In the genomic region with DNA sequence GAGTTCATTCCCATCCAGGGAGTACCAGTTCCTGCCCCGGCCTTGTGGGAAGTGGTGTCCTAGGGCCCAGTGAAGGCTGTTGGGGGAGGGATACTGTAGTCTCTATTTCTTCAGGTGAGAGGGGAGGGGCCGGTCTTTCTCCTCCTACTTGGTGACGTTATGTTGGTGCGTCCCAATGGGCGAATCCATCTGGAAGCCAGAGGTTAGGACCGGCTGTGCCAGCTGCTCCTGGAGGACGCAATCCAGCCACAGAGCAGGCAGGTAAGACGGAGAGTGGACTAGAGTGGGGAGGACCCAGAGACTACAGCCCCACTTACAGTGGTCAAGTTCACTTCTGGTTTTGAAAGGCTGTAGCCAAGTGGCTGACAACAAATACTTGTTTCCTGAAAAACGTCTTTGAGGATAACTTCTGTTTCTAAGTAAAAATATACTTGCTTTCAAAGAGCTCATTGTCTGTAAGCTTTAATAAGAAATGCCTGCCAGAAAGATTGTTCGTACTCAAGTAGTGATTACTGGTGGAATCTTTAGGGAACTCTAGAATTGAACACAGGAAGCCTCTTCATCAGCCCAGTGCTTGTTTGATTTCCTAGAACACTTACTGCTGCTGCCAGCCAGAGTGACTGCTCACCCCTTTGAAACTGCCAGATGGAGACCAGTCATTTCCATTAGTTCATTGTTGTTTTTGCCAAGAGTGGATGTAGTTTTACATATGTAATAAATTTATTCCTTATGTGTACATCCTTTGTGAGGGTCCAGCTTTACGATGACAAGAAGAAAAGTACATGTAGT, we compare ENCODE assay signal across 9 cellular contexts. TPM values are rescaled to one million over a fixed set of nuclear protein-coding genes. Genes with fewer than 3 reads are reported as not detected.
DNase-seq lines count a peak whose midpoint lies in the region; ATAC-seq, FAIRE-seq and TF ChIP-seq lines count a peak whose summit lies in the region.
"Had no signal": no experiment of that assay in that cellular context is flagged by ENCODE, and none has a peak within 500 bp of the region (broad histone marks: within the 10 kb centered on the region; RNA-seq: fewer than 3 reads in every experiment).

No MANE protein-coding gene starts in this region.

- intact Hi-C loops in endothelial cell of umbilical vein (cut with micrococcal nuclease): no loop called here
- intact Hi-C loops in prostate gland (cut with DNase I): no loop called here

- H2BK15ac ChIP-seq in mesenchymal stem cell (ENCODE audit: low read depth, poor library complexity, severe bottlenecking): no peak overlapping the region

- H2AK5ac ChIP-seq in mesenchymal stem cell (ENCODE audit: low read length, severe bottlenecking): no peak overlapping the region

- H3K9me3 ChIP-seq in CD4-positive, CD25-positive, alpha-beta regulatory T cell (ENCODE audit: control insufficient read depth in 2 of 2, low read length in 2 of 2): no peaks in the 10 kb centered on the region
- H3K9me3 ChIP-seq in endothelial cell of umbilical vein (replicated peaks; ENCODE audit: control insufficient read depth, insufficient read depth, low read length) (no peaks in the 10 kb centered on the region), mesenchymal stem cell (ENCODE audit: control insufficient read depth, low read length) (no peaks in the 10 kb centered on the region), prostate gland (no peaks in the 10 kb centered on the region)

- peak overlapping the region; percentile 8 for H3K27ac ChIP-seq in CD4-positive, CD25-positive, alpha-beta regulatory T cell (ENCODE audit: insufficient read depth, low read length, poor library complexity, severe bottlenecking)
- H3K27ac ChIP-seq in endothelial cell of umbilical vein (ENCODE audit: insufficient read depth, low read depth, low read length): peak overlapping the region; percentile 10
- H3K27ac ChIP-seq in mesenchymal stem cell (ENCODE audit: low read length, poor library complexity, severe bottlenecking): no peak overlapping the region
- H3K27ac ChIP-seq in prostate gland: no peak overlapping the region
- H3K27ac ChIP-seq: HL-60 had no signal

- H3K18ac ChIP-seq in mesenchymal stem cell (ENCODE audit: low read depth in 1 of 2, low read length in 2 of 2): no peak overlapping the region

- CTCF ChIA-PET in endothelial cell of umbilical vein (lab: Charles Lee): interaction anchor here (0.6 to 1.7 kb wide), 5 partner anchors 10 to 71 kb away, joined by 3 to 7 read pairs (median 3); no protein-coding TSS in a partner anchor

- POLR2A ChIA-PET in endothelial cell of umbilical vein (lab: Charles Lee): no interaction called here

- no peaks in the 10 kb centered on the region for H3K9me3 Mint-ChIP-seq in CD4-positive, CD25-positive, alpha-beta regulatory T cell

- H3K9me1 ChIP-seq in endothelial cell of umbilical vein (replicated peaks; ENCODE audit: control insufficient read depth, extremely low read depth, insufficient read depth, low read length): no peaks in the 10 kb centered on the region

- no peak overlapping the region for H3K9ac ChIP-seq in endothelial cell of umbilical vein (replicated peaks; ENCODE audit: extremely low read depth, insufficient read depth, low read length)
- H3K9ac ChIP-seq in mesenchymal stem cell (ENCODE audit: low read length): peak overlapping the region; percentile 13

- no peak for ATAC-seq in CD4-positive, CD25-positive, alpha-beta regulatory T cell (ENCODE audit: low read depth in 2 of 2)

- H3K4me3 ChIP-seq in CD4-positive, CD25-positive, alpha-beta regulatory T cell (ENCODE audit: low read depth, low read length): no peak overlapping the region
- H3K4me3 ChIP-seq in endothelial cell of umbilical vein (replicated peaks in 1 of 3; ENCODE audit: insufficient read depth in 1 of 3, low read depth in 1 of 3, low read length in 3 of 3) (no peak overlapping the region), mesenchymal stem cell (ENCODE audit: insufficient read depth in 1 of 2, low read depth in 1 of 2, low read length in 2 of 2) (peak overlapping the region in 1 of 2 experiments; percentile 41), prostate gland (no peak overlapping the region)

- TF ChIP-seq POLR2A in endothelial cell of umbilical vein (IDR thresholded peaks at IDR 0.05; ENCODE audit: low read depth, low read length): no peak
- no peak for TF ChIP-seq POLR2A in prostate gland (IDR thresholded peaks at IDR 0.05)

- no peak overlapping the region for H3K4me3 Mint-ChIP-seq in CD4-positive, CD25-positive, alpha-beta regulatory T cell

- H2BK12ac ChIP-seq in mesenchymal stem cell (ENCODE audit: low read length in 2 of 2): no peak overlapping the region

- dilution Hi-C loops in endothelial cell of umbilical vein (cut with MboI; ENCODE audit: extremely low pct_ligation_motif_present, low sequenced_read_pairs): no loop called here

- H2AFZ ChIP-seq in endothelial cell of umbilical vein (ENCODE audit: low read depth, low read length): no peak overlapping the region
- H2AFZ ChIP-seq in mesenchymal stem cell (ENCODE audit: low read depth, low read length): no peak overlapping the region

- peak; percentile 60 for FAIRE-seq in endothelial cell of umbilical vein (lab: Jason Lieb, UNC)

- no peak overlapping the region for H3K14ac ChIP-seq in mesenchymal stem cell (ENCODE audit: low read length in 2 of 2)

- H3K4ac ChIP-seq in mesenchymal stem cell (ENCODE audit: low read depth in 1 of 2, low read length in 2 of 2): no peak overlapping the region

- 87% methylated on average over 10 of the region's 11 CpGs for WGBS in mesenchymal stem cell
- WGBS in prostate gland: 66% methylated on average over 11 of the region's 11 CpGs

- TF ChIP-seq CTCF in endothelial cell of umbilical vein (IDR thresholded peaks at IDR 0.05; ENCODE audit: extremely low read depth in 1 of 2, insufficient read depth in 1 of 2, low read depth in 1 of 2, low read length in 2 of 2) (no peak), prostate gland (IDR thresholded peaks at IDR 0.05) (no peak)

- no peaks in the 10 kb centered on the region for H3K27me3 Mint-ChIP-seq in CD4-positive, CD25-positive, alpha-beta regulatory T cell

- no peak overlapping the region for H4K8ac ChIP-seq in mesenchymal stem cell (ENCODE audit: low read length)

- no TSS peak for BruUV-seq in endothelial cell of umbilical vein (replicated peaks; lab: Mats Ljungman, UMichigan)

- peak overlapping the region in 2 of 3 donors; percentile 43 to 52 for H3K27ac Mint-ChIP-seq in CD4-positive, CD25-positive, alpha-beta regulatory T cell

- H3K23ac ChIP-seq in mesenchymal stem cell (ENCODE audit: low read length in 2 of 2): no peak overlapping the region

- H3K79me2 ChIP-seq in endothelial cell of umbilical vein (ENCODE audit: control insufficient read depth, insufficient read depth, low read length): peaks cover 73% of the 10 kb centered on the region

- peaks cover 47 to 73% (median 50%) of the 10 kb centered on the region in 4 donors for H3K4me1 Mint-ChIP-seq in CD4-positive, CD25-positive, alpha-beta regulatory T cell

- H4K91ac ChIP-seq in mesenchymal stem cell (ENCODE audit: low read length): peak overlapping the region; percentile 25

- no peak overlapping the region for H2BK5ac ChIP-seq in mesenchymal stem cell (ENCODE audit: low read depth, low read length, poor library complexity, severe bottlenecking)

- H2BK120ac ChIP-seq in mesenchymal stem cell (ENCODE audit: low read depth, low read length): no peak overlapping the region

- H4K20me1 ChIP-seq in endothelial cell of umbilical vein (replicated peaks; ENCODE audit: control insufficient read depth, extremely low read depth, insufficient read depth, low read length): peaks cover 11% of the 10 kb centered on the region

- H3K79me1 ChIP-seq in mesenchymal stem cell (replicated peaks; ENCODE audit: low read length, poor library complexity, severe bottlenecking): no peaks in the 10 kb centered on the region

- H3K4me2 ChIP-seq in endothelial cell of umbilical vein (ENCODE audit: insufficient read depth, low read length) (peak overlapping the region; percentile 12), mesenchymal stem cell (ENCODE audit: low read length, poor library complexity, severe bottlenecking) (no peak overlapping the region)

- H3K27me3 ChIP-seq in CD4-positive, CD25-positive, alpha-beta regulatory T cell (ENCODE audit: control insufficient read depth, insufficient read depth, low read length): no peaks in the 10 kb centered on the region
- H3K27me3 ChIP-seq in endothelial cell of umbilical vein (ENCODE audit: control insufficient read depth in 2 of 2, insufficient read depth in 2 of 2, low read length in 2 of 2): no peaks in the 10 kb centered on the region
- no peaks in the 10 kb centered on the region for H3K27me3 ChIP-seq in mesenchymal stem cell (ENCODE audit: control insufficient read depth in 1 of 2, insufficient read depth in 1 of 2, low read length in 2 of 2)
- H3K27me3 ChIP-seq in prostate gland (replicated peaks; ENCODE audit: insufficient read depth): no peaks in the 10 kb centered on the region

- peaks cover 17% of the 10 kb centered on the region for H3K36me3 Mint-ChIP-seq in CD4-positive, CD25-positive, alpha-beta regulatory T cell

- peaks cover 8% of the 10 kb centered on the region for H3K4me1 ChIP-seq in CD4-positive, CD25-positive, alpha-beta regulatory T cell (ENCODE audit: control insufficient read depth, insufficient read depth, low read length, poor library complexity, severe bottlenecking)
- peaks cover 25% of the 10 kb centered on the region for H3K4me1 ChIP-seq in endothelial cell of umbilical vein (ENCODE audit: control insufficient read depth, extremely low read depth, insufficient read depth, low read length)
- H3K4me1 ChIP-seq in mesenchymal stem cell (ENCODE audit: control insufficient read depth, insufficient read depth, low read depth, low read length): peaks cover 9% of the 10 kb centered on the region
- peaks cover 3% of the 10 kb centered on the region for H3K4me1 ChIP-seq in prostate gland (replicated peaks)

- peaks cover 30% of the 10 kb centered on the region for H3K36me3 ChIP-seq in CD4-positive, CD25-positive, alpha-beta regulatory T cell (ENCODE audit: control insufficient read depth, insufficient read depth, low read length)
- peaks cover 0 to 2% of the 10 kb centered on the region in 2 experiments for H3K36me3 ChIP-seq in endothelial cell of umbilical vein (ENCODE audit: control insufficient read depth in 2 of 2, extremely low read depth in 1 of 2, insufficient read depth in 2 of 2, low read length in 2 of 2)
- peaks cover 15 to 27% of the 10 kb centered on the region in 2 experiments for H3K36me3 ChIP-seq in mesenchymal stem cell (ENCODE audit: control insufficient read depth in 1 of 2, insufficient read depth in 2 of 2, low read depth in 1 of 2, low read length in 2 of 2)
- no peaks in the 10 kb centered on the region for H3K36me3 ChIP-seq in prostate gland

- no peak for DNase-seq in CD4-positive, CD25-positive, alpha-beta regulatory T cell
- DNase-seq in MV-4-11 (lab: John Stamatoyannopoulos, UW): peak; percentile 40
- DNase-seq in endothelial cell of umbilical vein (ENCODE audit: low read depth, low spot score): peak; percentile 81
- no peak for DNase-seq in mesenchymal stem cell
- no peak for DNase-seq in prostate gland (ENCODE audit: low spot score)
- DNase-seq in DMS153 treated with DMSO at 0.1 percent for 48 hours (lab: John Stamatoyannopoulos, UW; ENCODE audit: unreplicated experiment): no peak
- DNase-seq in GM19240 (ENCODE audit: insufficient read length, low spot score): no peak
- no peak for DNase-seq in NCI-H2081 (lab: John Stamatoyannopoulos, UW)

RNA-seq across cellular contexts. Expression of a gene that starts 25.4 kb away (rescaled TPM):
- total RNA-seq in CD4-positive, CD25-positive, alpha-beta regulatory T cell: 196 TPM
- polyA plus RNA-seq in CD4-positive, CD25-positive, alpha-beta regulatory T cell: 10 to 100 TPM; 33.5 to 44.1 (median 35.5) TPM
- 62.9 and 68.2 TPM in 2 replicates for total RNA-seq in endothelial cell of umbilical vein
- polyA plus RNA-seq in endothelial cell of umbilical vein: 16.2 and 18.1 TPM in 2 replicates
- polyA plus RNA-seq in endothelial cell of umbilical vein (2011; cell fraction: cytosol; rRNA removed): 7.1 and 8.3 TPM in 2 replicates
- 70.0 and 70.8 TPM in 2 replicates for polyA plus RNA-seq in endothelial cell of umbilical vein (2011; cell fraction: nucleus; rRNA removed)
- polyA plus RNA-seq in endothelial cell of umbilical vein (2012): 18.0 and 18.1 TPM in 2 replicates
- polyA minus RNA-seq in endothelial cell of umbilical vein: 27.9 TPM in 2 replicates
- polyA minus RNA-seq in endothelial cell of umbilical vein (2011; cell fraction: cytosol; rRNA and poly(A)+ RNA removed): 24.6 TPM
- polyA minus RNA-seq in endothelial cell of umbilical vein (2011; cell fraction: nucleus; rRNA and poly(A)+ RNA removed): 77.2 and 93.3 TPM in 2 replicates
- 22.3 TPM for polyA plus RNA-seq in mesenchymal stem cell (2013, experiment 1 of 2)
- polyA plus RNA-seq in mesenchymal stem cell (2013, experiment 2 of 2): 20.3 TPM
- total RNA-seq in prostate gland: 10 to 100 TPM; 33.2 to 82.9 TPM

Comparison
In these comparisons a context has a peak if more than half of its experiments do, and no peak if none do; other contexts are left out.
1. DNase-seq: peak in MV-4-11 (single experiment) and endothelial cell of umbilical vein (single experiment); none in CD4-positive, CD25-positive, alpha-beta regulatory T cell (0 of 3), mesenchymal stem cell (single experiment), prostate gland (single experiment), DMS153 treated with DMSO at 0.1 percent for 48 hours (single experiment), GM19240 (single experiment) and NCI-H2081 (0 of 2).
2. H3K27ac ChIP-seq: peak in CD4-positive, CD25-positive, alpha-beta regulatory T cell (single experiment) and endothelial cell of umbilical vein (single experiment); none in mesenchymal stem cell (single experiment) and prostate gland (0 of 2).